ENCODE assay signal across 8 cellular contexts in the genomic region with DNA sequence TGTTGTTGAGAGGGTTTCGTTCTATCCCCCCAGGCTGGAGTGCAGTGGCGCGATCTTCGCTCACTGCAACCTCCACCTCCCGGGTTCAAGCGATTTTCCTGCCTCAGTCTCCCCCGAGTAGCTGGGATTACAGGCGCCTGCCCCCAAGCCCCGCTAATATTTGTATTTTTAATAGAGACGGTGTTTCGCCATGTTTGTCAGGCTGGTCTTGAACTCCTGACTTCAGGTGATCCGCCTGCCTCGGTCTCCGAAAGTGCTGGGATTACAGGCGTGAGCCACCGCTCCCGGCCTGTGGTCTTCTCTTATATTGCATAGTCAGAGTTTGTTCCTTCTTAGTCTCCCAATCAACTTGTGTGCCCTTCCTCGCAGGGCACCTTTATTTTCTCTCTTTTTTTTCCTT. TPM values are rescaled to one million over a fixed set of nuclear protein-coding genes. Genes with fewer than 3 reads are reported as not detected.
DNase-seq lines count a peak whose midpoint lies in the region; ATAC-seq, FAIRE-seq and TF ChIP-seq lines count a peak whose summit lies in the region.
"Not testable (repeated sequence)": the region's sequence is repeated elsewhere in the genome, so short reads cannot be mapped to it uniquely, and the experiment has no call there.

No MANE protein-coding gene starts in this region.

- in situ Hi-C loops in HepG2 (cut with HindIII; ENCODE audit: extremely low pct_ligation_motif_present, low pct_unique_long_range_greater_than_20kb): not testable (repeated sequence)

- not testable (repeated sequence) for DNase-seq in CD8-positive, alpha-beta T cell; T-helper 2 cell treated with Interferon-gamma antibody and Interleukin-4, amounts not matched to agents 5 μg/mL and 100 μg/mL, for 36 hours (ENCODE audit: low spot score); adipocyte (ENCODE audit: low read depth); epithelial cell of prostate (ENCODE audit: low read depth, low spot score); HepG2 (ENCODE audit: low spot score); trophoblast cell; thoracic aorta (ENCODE audit: low spot score)

- not testable (repeated sequence) for H3K9me3 Mint-ChIP-seq in CD8-positive, alpha-beta T cell; T-helper 2 cell treated with Interferon-gamma antibody and Interleukin-4, amounts not matched to agents 5 μg/mL and 100 μg/mL, for 36 hours

- not testable (repeated sequence) for FAIRE-seq in HepG2 (lab: Jason Lieb, UNC)

- not testable (repeated sequence) for H4K8ac ChIP-seq in trophoblast cell (ENCODE audit: low read depth, low read length)

- WGBS in HepG2 (ENCODE audit: low lambda C conversion rate): 11% methylated on average over 18 of the region's 18 CpGs
- no CpG with 5 or more reads among the region's 18 CpGs for WGBS in trophoblast cell (ENCODE audit: extremely low coverage, insufficient coverage, insufficient read length)

- not testable (repeated sequence) for H3K27me3 Mint-ChIP-seq in CD8-positive, alpha-beta T cell (ENCODE audit: low read depth); T-helper 2 cell treated with Interferon-gamma antibody and Interleukin-4, amounts not matched to agents 5 μg/mL and 100 μg/mL, for 36 hours (ENCODE audit: low read depth)

- H3K9me3 ChIP-seq in CD8-positive, alpha-beta T cell (ENCODE audit: low read length); adipocyte (ENCODE audit: control insufficient read depth, low read length); HepG2 (ENCODE audit: low read length); trophoblast cell (ENCODE audit: insufficient read depth, low read depth, low read length); thoracic aorta: not testable (repeated sequence)

- H3K79me1 ChIP-seq in trophoblast cell (ENCODE audit: low read length): peaks cover 28% of the 10 kb centered on the region

- H4K12ac ChIP-seq in trophoblast cell (ENCODE audit: low read depth, low read length): not testable (repeated sequence)

- H2AFZ ChIP-seq in KMS-11 (ENCODE audit: low read depth); HepG2 (ENCODE audit: low read length); trophoblast cell (ENCODE audit: insufficient read depth, low read length, poor library complexity): not testable (repeated sequence)

- H3K27ac Mint-ChIP-seq in CD8-positive, alpha-beta T cell: peak overlapping the region; percentile 89
- peak overlapping the region; percentile 71 for H3K27ac Mint-ChIP-seq in T-helper 2 cell treated with Interferon-gamma antibody and Interleukin-4, amounts not matched to agents 5 μg/mL and 100 μg/mL, for 36 hours

- POLR2A ChIA-PET in CD8-positive, alpha-beta T cell (lab: Charles Lee): interaction anchor here (0.5 kb wide), 1 partner anchor 9 kb away, joined by 3 read pairs; no protein-coding TSS in a partner anchor
- POLR2A ChIA-PET in HepG2 (lab: Yijun Ruan, JAX): interaction anchor here (0.9 to 2.1 kb wide), 3 partner anchors 50 to 80 kb away, joined by 4 to 8 read pairs (median 4); no protein-coding TSS in a partner anchor

- H3K4me2 ChIP-seq in KMS-11: peak overlapping the region; percentile 59
- H3K4me2 ChIP-seq in HepG2 (ENCODE audit: low read depth, low read length): peak overlapping the region; percentile 99
- peak overlapping the region; percentile 42 for H3K4me2 ChIP-seq in trophoblast cell (ENCODE audit: low read length)

- H3K23ac ChIP-seq in trophoblast cell (ENCODE audit: low read length): not testable (repeated sequence)

- peak overlapping the region; percentile 79 for H3K9ac ChIP-seq in KMS-11
- H3K9ac ChIP-seq in adipocyte (ENCODE audit: low read length): peak overlapping the region; percentile 72
- peak overlapping the region; percentile 73 for H3K9ac ChIP-seq in HepG2 (ENCODE audit: insufficient read depth, low read depth, low read length)
- H3K9ac ChIP-seq in trophoblast cell (ENCODE audit: low read length): not testable (repeated sequence)

- peaks cover 58% of the 10 kb centered on the region for H3K4me1 Mint-ChIP-seq in CD8-positive, alpha-beta T cell (ENCODE audit: low read depth)
- peaks cover 39% of the 10 kb centered on the region for H3K4me1 Mint-ChIP-seq in T-helper 2 cell treated with Interferon-gamma antibody and Interleukin-4, amounts not matched to agents 5 μg/mL and 100 μg/mL, for 36 hours (ENCODE audit: low read depth)

- intact Hi-C loops in CD8-positive, alpha-beta T cell (cut with DNase I, micrococcal nuclease); HepG2 (cut with micrococcal nuclease; ENCODE audit: unreplicated experiment): not testable (repeated sequence)

- peaks cover 23% of the 10 kb centered on the region for H3K36me3 Mint-ChIP-seq in CD8-positive, alpha-beta T cell
- H3K36me3 Mint-ChIP-seq in T-helper 2 cell treated with Interferon-gamma antibody and Interleukin-4, amounts not matched to agents 5 μg/mL and 100 μg/mL, for 36 hours (ENCODE audit: low read depth): peaks cover 30% of the 10 kb centered on the region

- not testable (repeated sequence) for TF ChIP-seq POLR2A in HepG2 (IDR thresholded peaks at IDR 0.05; ENCODE audit: insufficient read depth in 1 of 2, low read depth in 2 of 2, low read length in 2 of 2)

- H3K79me2 ChIP-seq in KMS-11 (ENCODE audit: insufficient read depth, low read depth) (peaks cover 61% of the 10 kb centered on the region), HepG2 (ENCODE audit: insufficient read depth, low read length) (peaks cover 64% of the 10 kb centered on the region), trophoblast cell (ENCODE audit: control insufficient read depth, insufficient read depth, low read length, poor library complexity) (peaks cover 40% of the 10 kb centered on the region)

- peak overlapping the region; percentile 77 for H3K4me3 Mint-ChIP-seq in CD8-positive, alpha-beta T cell
- peak overlapping the region; percentile 80 for H3K4me3 Mint-ChIP-seq in T-helper 2 cell treated with Interferon-gamma antibody and Interleukin-4, amounts not matched to agents 5 μg/mL and 100 μg/mL, for 36 hours

- CTCF ChIA-PET in CD8-positive, alpha-beta T cell (lab: Charles Lee); HepG2 (lab: Yijun Ruan, JAX; ENCODE audit: low intra/inter-chr PET ratio, low total read pairs): not testable (repeated sequence)

- not testable (repeated sequence) for TF ChIP-seq RAD21 in HepG2 (CRISPR knock-in tag; IDR thresholded peaks at IDR 0.05)

- not testable (repeated sequence) for H2BK12ac ChIP-seq in trophoblast cell (ENCODE audit: low read length)

- H2BK120ac ChIP-seq in trophoblast cell (ENCODE audit: insufficient read depth, low read length, poor library complexity): peak overlapping the region; percentile 15

- peaks cover 40% of the 10 kb centered on the region for H3K4me1 ChIP-seq in CD8-positive, alpha-beta T cell (ENCODE audit: insufficient read depth, low read length)
- H3K4me1 ChIP-seq in KMS-11 (ENCODE audit: low read depth, poor library complexity, severe bottlenecking): peaks cover 57% of the 10 kb centered on the region
- H3K4me1 ChIP-seq in adipocyte (ENCODE audit: control insufficient read depth, insufficient read depth, low read length): peaks cover 72% of the 10 kb centered on the region
- peaks cover 67% of the 10 kb centered on the region for H3K4me1 ChIP-seq in HepG2 (ENCODE audit: insufficient read depth, low read length)
- peaks cover 20 to 22% of the 10 kb centered on the region in 2 experiments for H3K4me1 ChIP-seq in trophoblast cell (ENCODE audit: control insufficient read depth in 1 of 2, insufficient read depth in 2 of 2, low read length in 2 of 2)
- H3K4me1 ChIP-seq in thoracic aorta (ENCODE audit: control insufficient read depth in 1 of 2, low read depth in 2 of 2): peaks cover 37 to 52% of the 10 kb centered on the region in 2 donors

- H2BK5ac ChIP-seq in trophoblast cell (ENCODE audit: low read depth, low read length, poor library complexity): not testable (repeated sequence)

- H3K27ac ChIP-seq in CD8-positive, alpha-beta T cell (ENCODE audit: low read depth, low read length): not testable (repeated sequence)
- H3K27ac ChIP-seq in KMS-11 (peak overlapping the region; percentile 94), epithelial cell of prostate (peak overlapping the region; percentile 93), HepG2 (ENCODE audit: extremely low read length, insufficient read depth, low read length) (peak overlapping the region; percentile 74), trophoblast cell (ENCODE audit: low read depth, low read length) (peak overlapping the region; percentile 86), thoracic aorta (peak overlapping the region; percentile 41 to 65)

- peak overlapping the region; percentile 96 for H3K4ac ChIP-seq in trophoblast cell (ENCODE audit: low read depth, low read length)

- H3K18ac ChIP-seq in trophoblast cell (ENCODE audit: low read length): not testable (repeated sequence)

- not testable (repeated sequence) for TF ChIP-seq CTCF in CD8-positive, alpha-beta T cell (IDR thresholded peaks at IDR 0.05); KMS-11 (conservative IDR thresholded peaks at IDR 0.05; ENCODE audit: low read depth, low read length); HepG2 (CRISPR knock-in tag; IDR thresholded peaks at IDR 0.05); thoracic aorta (IDR thresholded peaks at IDR 0.05)

- H3K36me3 ChIP-seq in CD8-positive, alpha-beta T cell (ENCODE audit: insufficient read depth, low read length); KMS-11 (ENCODE audit: insufficient read depth); adipocyte (ENCODE audit: control insufficient read depth, insufficient read depth, low read length, severe bottlenecking); HepG2 (replicated peaks in 1 of 2; ENCODE audit: control insufficient read depth in 1 of 2, insufficient read depth in 2 of 2, low read length in 2 of 2); trophoblast cell (ENCODE audit: control insufficient read depth in 1 of 2, insufficient read depth in 2 of 2, low read length in 2 of 2); thoracic aorta: not testable (repeated sequence)

- H2AK5ac ChIP-seq in trophoblast cell (ENCODE audit: low read length): not testable (repeated sequence)

- peak overlapping the region; percentile 19 for H3K4me3 ChIP-seq in CD8-positive, alpha-beta T cell (ENCODE audit: low read depth, low read length)
- not testable (repeated sequence) for H3K4me3 ChIP-seq in KMS-11 (IDR thresholded peaks at IDR 0.05; ENCODE audit: insufficient read depth, low read depth, low read length); trophoblast cell (ENCODE audit: low read depth, low read length)
- peak overlapping the region; percentile 94 for H3K4me3 ChIP-seq in adipocyte (ENCODE audit: low read length)
- peak overlapping the region; percentile 69 to 77 (median 70) for H3K4me3 ChIP-seq in HepG2 (replicated peaks in 1 of 3; ENCODE audit: insufficient read depth in 1 of 3, low read depth in 2 of 3, low read length in 3 of 3)
- peak overlapping the region; percentile 54 for H3K4me3 ChIP-seq in thoracic aorta

- not testable (repeated sequence) for H3K27me3 ChIP-seq in CD8-positive, alpha-beta T cell (ENCODE audit: insufficient read depth, low read length); KMS-11 (ENCODE audit: insufficient read depth, low read depth); adipocyte (replicated peaks; ENCODE audit: control insufficient read depth, insufficient read depth, low read length); HepG2 (ENCODE audit: control insufficient read depth in 1 of 2, insufficient read depth in 2 of 2, low read length in 2 of 2); trophoblast cell (ENCODE audit: insufficient read depth, low read length); thoracic aorta (replicated peaks; ENCODE audit: insufficient read depth)

- not testable (repeated sequence) for ATAC-seq in CD8-positive, alpha-beta T cell; HepG2; thoracic aorta (ENCODE audit: insufficient number of reproducible peaks, low FRiP score, low read depth)

- H4K91ac ChIP-seq in trophoblast cell (ENCODE audit: low read depth, low read length): not testable (repeated sequence)

- not testable (repeated sequence) for BruUV-seq in HepG2 (replicated peaks; lab: Mats Ljungman, UMichigan)

- not testable (repeated sequence) for H4K20me1 ChIP-seq in KMS-11 (ENCODE audit: insufficient read depth)
- peaks cover 51% of the 10 kb centered on the region for H4K20me1 ChIP-seq in HepG2 (ENCODE audit: insufficient read depth, low read length)

- H3K14ac ChIP-seq in trophoblast cell (ENCODE audit: low read length): not testable (repeated sequence)

- not testable (repeated sequence) for TF ChIP-seq EP300 in HepG2 (IDR thresholded peaks at IDR 0.05; ENCODE audit: low read depth in 2 of 2, low read length in 2 of 2); HepG2 (CRISPR knock-in tag; IDR thresholded peaks at IDR 0.05; ENCODE audit: borderline replicate concordance)

RNA-seq across cellular contexts. Expression of gene GTF2I, which starts 2.7 kb away (rescaled TPM):
- total RNA-seq in CD8-positive, alpha-beta T cell: 100 to 1,000 TPM; 106 to 108 TPM
- total RNA-seq in HepG2 (2016; rRNA removed; fragmentation: Illumina TruSeq; extraction: Trizol): 120 and 125 TPM in 2 replicates
- total RNA-seq in HepG2 (2016; cell fraction: cytosol; rRNA removed; fragmentation: Illumina TruSeq; extraction: Trizol; ENCODE audit: low read depth): 37.3 and 58.3 TPM in 2 replicates
- 103 and 117 TPM in 2 replicates for total RNA-seq in HepG2 (2016; cell fraction: insoluble cytoplasmic fraction; rRNA removed; fragmentation: Illumina TruSeq; extraction: Trizol)
- total RNA-seq in HepG2 (2016; cell fraction: membrane; rRNA removed; fragmentation: Illumina TruSeq; extraction: Trizol): 54.3 and 54.7 TPM in 2 replicates
- total RNA-seq in HepG2 (2016; cell fraction: nucleus; rRNA removed; fragmentation: Illumina TruSeq; extraction: Trizol): 134 and 149 TPM in 2 replicates
- 53.1 and 74.6 TPM in 2 replicates for polyA plus RNA-seq in HepG2 (2011; rRNA removed)
- polyA plus RNA-seq in HepG2 (2011; cell fraction: cytosol; rRNA removed): 16.3 and 16.6 TPM in 2 replicates
- 287 and 329 TPM in 2 replicates for polyA plus RNA-seq in HepG2 (2011; cell fraction: nucleus; rRNA removed)
- polyA plus RNA-seq in HepG2 (2012): 103 and 123 TPM in 2 replicates
- 4.7 and 5.5 TPM in 2 replicates for polyA plus RNA-seq in HepG2 (2016; cell fraction: cytosol; fragmentation: Illumina TruSeq; extraction: Trizol; ENCODE audit: low read depth)
- 82.1 and 105 TPM in 2 replicates for polyA plus RNA-seq in HepG2 (2016; cell fraction: insoluble cytoplasmic fraction; fragmentation: Illumina TruSeq; extraction: Trizol; ENCODE audit: low read depth)
- polyA plus RNA-seq in HepG2 (2016; cell fraction: membrane; fragmentation: Illumina TruSeq; extraction: Trizol; ENCODE audit: low read depth): 9.2 and 14.0 TPM in 2 replicates
- 246 and 264 TPM in 2 replicates for polyA plus RNA-seq in HepG2 (2016; cell fraction: nucleus; fragmentation: Illumina TruSeq; extraction: Trizol; ENCODE audit: insufficient read depth, low read depth)
- 39.7 and 41.1 TPM in 2 replicates for polyA minus RNA-seq in HepG2 (2011; rRNA and poly(A)+ RNA removed; ENCODE audit: low replicate concordance)
- polyA minus RNA-seq in HepG2 (2011; cell fraction: cytosol; rRNA and poly(A)+ RNA removed): 41.3 and 45.4 TPM in 2 replicates
- 206 and 208 TPM in 2 replicates for polyA minus RNA-seq in HepG2 (2011; cell fraction: nucleus; rRNA and poly(A)+ RNA removed)
- polyA plus RNA-seq in trophoblast cell (2013): 172 and 177 TPM in 2 replicates
- total RNA-seq in thoracic aorta: 100 to 1,000 TPM; 107 to 157 TPM

Comparison
In these comparisons a context has a peak if more than half of its experiments do, and no peak if none do; other contexts are left out.
1. H3K4me2 ChIP-seq: peak in every context shown above with its lines; median percentile 99 in HepG2; 59 in KMS-11; 42 in trophoblast cell.